In genomic region chr15:77617507-77618285, GRCh38 we compare ENCODE assay signal across 10 cellular contexts.
DNase-seq lines count a peak whose midpoint lies in the region; ATAC-seq and TF ChIP-seq lines count a peak whose summit lies in the region.
"Had no signal": no experiment of that assay in that cellular context is flagged by ENCODE, and none has a peak within 500 bp of the region (broad histone marks: within the 10 kb centered on the region; RNA-seq: fewer than 3 reads in every experiment).

No MANE protein-coding gene starts in this region.

- ATAC-seq in HG02852 (IDR thresholded peaks at IDR 0.05; ENCODE audit: unreplicated experiment) = no peak

- DNase-seq in activated CD4-positive, alpha-beta T cell treated with anti-CD3 and anti-CD28 coated beads for 48 hours = peak; percentile 24
- DNase-seq in activated CD4-positive, alpha-beta T cell treated with anti-CD3 and anti-CD28 coated beads for 1 hour = no peak
- DNase-seq in MV-4-11 (lab: John Stamatoyannopoulos, UW) (peak; percentile 28), choroid plexus epithelial cell (ENCODE audit: low read depth) (peak; percentile 38), retina (peak; percentile 88), HCEC 1CT (no peak)
- DNase-seq in activated CD8-positive, alpha-beta memory T cell treated with anti-CD3 and anti-CD28 coated beads for 24 hours = no peak
- DNase-seq: activated naive CD8-positive, alpha-beta T cell treated with anti-CD3 and anti-CD28 coated beads, Interleukin-2, amount 10 ng/mL, durations not matched to agents 7 days and 5 days; NCI-H526 treated with DMSO at 0.1 percent for 48 hours had no signal

- TF ChIP-seq CTCF in choroid plexus epithelial cell (conservative IDR thresholded peaks at IDR 0.05; ENCODE audit: low read depth, low read length) = peak; percentile 64

- H3K4me3 ChIP-seq in choroid plexus epithelial cell (ENCODE audit: low read depth, low read length) = no peak overlapping the region

Comparison
In these comparisons a context has a peak if more than half of its experiments do, and no peak if none do; other contexts are left out.
1. DNase-seq: peak in activated CD4-positive, alpha-beta T cell treated with anti-CD3 and anti-CD28 coated beads for 48 hours (single experiment), MV-4-11 (single experiment), choroid plexus epithelial cell (single experiment) and retina (single experiment); none in activated CD4-positive, alpha-beta T cell treated with anti-CD3 and anti-CD28 coated beads for 1 hour (single experiment), activated CD8-positive, alpha-beta memory T cell treated with anti-CD3 and anti-CD28 coated beads for 24 hours (single experiment) and HCEC 1CT (single experiment).